Comparison of ENCODE assay signal across 22 cellular contexts in the genomic region with DNA sequence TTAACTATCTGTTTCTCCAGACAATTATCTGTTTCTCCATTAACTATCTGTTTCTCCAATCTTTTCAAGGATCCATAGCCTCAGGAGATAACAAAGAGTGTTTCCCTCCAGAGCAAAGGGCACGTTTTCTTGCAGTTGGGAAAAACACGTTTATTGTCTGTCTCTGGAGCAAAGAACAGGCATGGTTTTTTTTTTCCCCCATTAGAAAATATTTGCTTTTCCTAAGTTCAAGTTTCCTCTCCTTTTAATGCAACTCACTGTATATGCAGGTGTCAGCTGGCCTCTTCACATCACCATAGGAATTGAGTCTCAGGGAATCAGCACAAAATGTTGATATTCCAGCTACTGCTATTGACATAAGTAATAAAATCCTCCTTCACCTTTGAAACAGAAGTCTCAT.
"Had no signal": no experiment of that assay in that cellular context is flagged by ENCODE, and none has a peak within 500 bp of the region (broad histone marks: within the 10 kb centered on the region; RNA-seq: fewer than 3 reads in every experiment).

No MANE protein-coding gene starts in this region.

- FAIRE-seq: urothelium cell line had no signal

- H3K9me3 Mint-ChIP-seq: activated CD8-positive, alpha-beta T cell treated with anti-CD3 and anti-CD28 coated beads for 36 hours; activated naive CD4-positive, alpha-beta T cell treated with anti-CD3 and anti-CD28 coated beads, Interleukin-2, amount 50 U/mL, for 24 hours; nephron; T-helper 2 cell treated with Interferon-gamma antibody and Interleukin-4, amounts not matched to agents 5 μg/mL and 100 μg/mL, for 36 hours had no signal

- H3K27me3 Mint-ChIP-seq: activated B cell treated with CpG ODN at 0.5 μM for 24 hours; activated CD8-positive, alpha-beta T cell treated with anti-CD3 and anti-CD28 coated beads for 36 hours; activated naive CD4-positive, alpha-beta T cell treated with anti-CD3 and anti-CD28 coated beads, Interleukin-2, amount 50 U/mL, for 24 hours; activated naive CD8-positive, alpha-beta T cell treated with anti-CD3 and anti-CD28 coated beads, Interleukin-2, amount 50 U/mL, for 24 hours had no signal

- H3K9me3 ChIP-seq: tibial nerve had no signal

- H3K4me1 Mint-ChIP-seq: activated B cell treated with CpG ODN at 0.5 μM for 24 hours; activated naive CD4-positive, alpha-beta T cell treated with anti-CD3 and anti-CD28 coated beads, Interleukin-2, amount 50 U/mL, for 24 hours; activated naive CD8-positive, alpha-beta T cell treated with anti-CD3 and anti-CD28 coated beads, Interleukin-2, amount 50 U/mL, for 24 hours; nephron had no signal

- H3K4me1 ChIP-seq: spleen, tibial nerve had no signal

- H3K4me3 Mint-ChIP-seq: activated B cell treated with CpG ODN at 0.5 μM for 24 hours; activated CD8-positive, alpha-beta T cell treated with anti-CD3 and anti-CD28 coated beads for 36 hours; activated naive CD4-positive, alpha-beta T cell treated with anti-CD3 and anti-CD28 coated beads, Interleukin-2, amount 50 U/mL, for 24 hours; activated naive CD8-positive, alpha-beta T cell treated with anti-CD3 and anti-CD28 coated beads, Interleukin-2, amount 50 U/mL, for 24 hours; nephron; T-helper 2 cell treated with Interferon-gamma antibody and Interleukin-4, amounts not matched to agents 5 μg/mL and 100 μg/mL, for 36 hours had no signal

- H3K4me3 ChIP-seq: lung, spleen, tibial nerve had no signal

- H3K36me3 Mint-ChIP-seq: activated naive CD4-positive, alpha-beta T cell treated with anti-CD3 and anti-CD28 coated beads, Interleukin-2, amount 50 U/mL, for 24 hours had no signal

- H3K27me3 ChIP-seq: spleen, tibial nerve had no signal

- H3K36me3 ChIP-seq: spleen, tibial nerve had no signal

- ATAC-seq: activated CD8-positive, alpha-beta T cell treated with anti-CD3 and anti-CD28 coated beads for 36 hours; activated naive CD8-positive, alpha-beta T cell treated with anti-CD3 and anti-CD28 coated beads, Interleukin-2, amount 50 U/mL, for 24 hours; left lobe of liver; right cardiac atrium had no signal

- DNase-seq: activated B cell treated with CpG ODN at 0.5 μM for 24 hours; activated CD4-positive, alpha-beta T cell treated with anti-CD3 and anti-CD28 coated beads, Interleukin-2, amount 50 U/mL, for 1 hour; activated CD8-positive, alpha-beta T cell treated with anti-CD3 and anti-CD28 coated beads for 36 hours; activated naive CD8-positive, alpha-beta T cell treated with anti-CD3 and anti-CD28 coated beads, Interleukin-2, amount 50 U/mL, for 24 hours; activated T-cell treated with anti-CD3 and anti-CD28 coated beads, Interleukin-2, amount 50 U/mL, for 48 hours; amygdala; central memory CD4-positive, alpha-beta T cell; effector CD8-positive, alpha-beta T cell; erythroblast; head of caudate nucleus; mesendoderm; posterior cingulate gyrus; right cardiac atrium; spleen; stimulated activated naive CD4-positive, alpha-beta T cell treated with Interleukin-2 at 50 U/mL for 16 hours had no signal

- H3K27ac ChIP-seq: spleen, tibial nerve had no signal
